ENCODE assay signal across 10 cellular contexts in genomic region chr12:102043928-102044327, GRCh38. TPM values are rescaled to one million over a fixed set of nuclear protein-coding genes. Genes with fewer than 3 reads are reported as not detected.
A peak's percentile ranks its signal among the peaks of the same experiment; 100 is the strongest.
DNase-seq lines count a peak whose midpoint lies in the region; ATAC-seq and TF ChIP-seq lines count a peak whose summit lies in the region.
"Had no signal": no experiment of that assay in that cellular context is flagged by ENCODE, and none has a peak within 500 bp of the region (broad histone marks: within the 10 kb centered on the region; RNA-seq: fewer than 3 reads in every experiment).

No MANE protein-coding gene starts in this region.

- H3K27me3 Mint-ChIP-seq in activated CD4-positive, alpha-beta memory T cell treated with anti-CD3 and anti-CD28 coated beads, Interleukin-2, amount 10 ng/mL, durations not matched to agents 7 days and 5 days, result no peaks in the 10 kb centered on the region
- H3K27me3 Mint-ChIP-seq in activated CD4-positive, alpha-beta memory T cell treated with anti-CD3 and anti-CD28 coated beads for 36 hours, result no peaks in the 10 kb centered on the region
- H3K27me3 Mint-ChIP-seq in naive thymus-derived CD4-positive, alpha-beta T cell, result no peaks in the 10 kb centered on the region

- no peak for DNase-seq in activated CD4-positive, alpha-beta memory T cell treated with anti-CD3 and anti-CD28 coated beads, Interleukin-2, amount 10 ng/mL, durations not matched to agents 7 days and 5 days
- DNase-seq in activated CD4-positive, alpha-beta memory T cell treated with anti-CD3 and anti-CD28 coated beads for 36 hours, result no peak
- DNase-seq in naive thymus-derived CD4-positive, alpha-beta T cell, result peak in 8 of 9 donors; percentile 26 to 62 (median 42)
- no peak for DNase-seq in posterior cingulate gyrus
- DNase-seq in head of caudate nucleus, result no peak
- no peak for DNase-seq in esophagus muscularis mucosa (ENCODE audit: extremely low spot score)
- DNase-seq: islet precursor cell had no signal

- no peak for TF ChIP-seq CTCF in esophagus muscularis mucosa (IDR thresholded peaks at IDR 0.05)

- TF ChIP-seq EP300 in esophagus muscularis mucosa (IDR thresholded peaks at IDR 0.05), result no peak

- no peaks in the 10 kb centered on the region for H3K27me3 ChIP-seq in naive thymus-derived CD4-positive, alpha-beta T cell (ENCODE audit: control insufficient read depth in 2 of 2, insufficient read depth in 2 of 2, low read length in 2 of 2)
- H3K27me3 ChIP-seq in esophagus muscularis mucosa, result no peaks in the 10 kb centered on the region

- TF ChIP-seq POLR2A in esophagus muscularis mucosa (IDR thresholded peaks at IDR 0.05; ENCODE audit: low read depth), result no peak

- ATAC-seq in GM21515 (IDR thresholded peaks at IDR 0.05; ENCODE audit: unreplicated experiment), result peak; percentile 93
- peak; percentile 66 for ATAC-seq in HG03159 (IDR thresholded peaks at IDR 0.05; ENCODE audit: unreplicated experiment)
- ATAC-seq in naive thymus-derived CD4-positive, alpha-beta T cell, result peak; percentile 83

- H3K4me1 ChIP-seq in naive thymus-derived CD4-positive, alpha-beta T cell (ENCODE audit: control insufficient read depth in 2 of 2, insufficient read depth in 2 of 2, low read length in 2 of 2), result peaks cover 0 to 12% of the 10 kb centered on the region in 2 donors
- H3K4me1 ChIP-seq in esophagus muscularis mucosa, result no peaks in the 10 kb centered on the region
- H3K4me1 ChIP-seq: parathyroid adenoma had no signal

- POLR2A ChIA-PET in activated CD4-positive, alpha-beta memory T cell treated with anti-CD3 and anti-CD28 coated beads, Interleukin-2, amount 10 ng/mL, durations not matched to agents 7 days and 5 days (lab: Charles Lee), result interaction anchor here (3.7 kb wide), 1 partner anchor 17 kb away, joined by 23 read pairs; the partner anchor contains the start of gene WASHC3
- POLR2A ChIA-PET in activated CD4-positive, alpha-beta memory T cell treated with anti-CD3 and anti-CD28 coated beads for 36 hours (lab: Charles Lee), result interaction anchor here (1.0 kb wide), 1 partner anchor 18 kb away, joined by 3 read pairs; the partner anchor contains the start of gene WASHC3
- POLR2A ChIA-PET in naive thymus-derived CD4-positive, alpha-beta T cell (lab: Charles Lee), result interaction anchor here (1.2 kb wide), 1 partner anchor 18 kb away, joined by 4 read pairs; the partner anchor contains the start of gene WASHC3

- no peak overlapping the region for H3K4me3 ChIP-seq in naive thymus-derived CD4-positive, alpha-beta T cell (ENCODE audit: low read length)
- H3K4me3 ChIP-seq in esophagus muscularis mucosa, result no peak overlapping the region

- WGBS in esophagus muscularis mucosa, result 83% methylated on average over 1 of the region's 1 CpG

- no peak overlapping the region for H3K4me3 Mint-ChIP-seq in activated CD4-positive, alpha-beta memory T cell treated with anti-CD3 and anti-CD28 coated beads, Interleukin-2, amount 10 ng/mL, durations not matched to agents 7 days and 5 days
- no peak overlapping the region for H3K4me3 Mint-ChIP-seq in activated CD4-positive, alpha-beta memory T cell treated with anti-CD3 and anti-CD28 coated beads for 36 hours
- H3K4me3 Mint-ChIP-seq in naive thymus-derived CD4-positive, alpha-beta T cell, result peak overlapping the region in 9 of 10 donors; percentile 22 to 79 (median 48)

- peaks cover 15% of the 10 kb centered on the region for H3K4me1 Mint-ChIP-seq in activated CD4-positive, alpha-beta memory T cell treated with anti-CD3 and anti-CD28 coated beads, Interleukin-2, amount 10 ng/mL, durations not matched to agents 7 days and 5 days
- peaks cover 12% of the 10 kb centered on the region for H3K4me1 Mint-ChIP-seq in activated CD4-positive, alpha-beta memory T cell treated with anti-CD3 and anti-CD28 coated beads for 36 hours (ENCODE audit: low read depth)
- peaks cover 3 to 20% (median 16%) of the 10 kb centered on the region in 7 donors for H3K4me1 Mint-ChIP-seq in naive thymus-derived CD4-positive, alpha-beta T cell

- no peaks in the 10 kb centered on the region for H3K9me3 Mint-ChIP-seq in activated CD4-positive, alpha-beta memory T cell treated with anti-CD3 and anti-CD28 coated beads, Interleukin-2, amount 10 ng/mL, durations not matched to agents 7 days and 5 days
- H3K9me3 Mint-ChIP-seq in activated CD4-positive, alpha-beta memory T cell treated with anti-CD3 and anti-CD28 coated beads for 36 hours, result no peaks in the 10 kb centered on the region
- H3K9me3 Mint-ChIP-seq in naive thymus-derived CD4-positive, alpha-beta T cell, result peaks cover 0 to 2% (median 0%) of the 10 kb centered on the region in 11 donors

- CTCF ChIA-PET in activated CD4-positive, alpha-beta memory T cell treated with anti-CD3 and anti-CD28 coated beads, Interleukin-2, amount 10 ng/mL, durations not matched to agents 7 days and 5 days (lab: Charles Lee), result no interaction called here
- CTCF ChIA-PET in activated CD4-positive, alpha-beta memory T cell treated with anti-CD3 and anti-CD28 coated beads for 36 hours (lab: Charles Lee), result interaction anchor here (0.5 to 0.6 kb wide), 2 partner anchors 11 to 746 kb away, joined by 3 read pairs; no protein-coding TSS in a partner anchor
- CTCF ChIA-PET in naive thymus-derived CD4-positive, alpha-beta T cell (lab: Charles Lee), result interaction anchor here (0.5 to 0.8 kb wide), 2 partner anchors 10 to 130 kb away, joined by 3 read pairs; no protein-coding TSS in a partner anchor

- H3K27ac Mint-ChIP-seq in activated CD4-positive, alpha-beta memory T cell treated with anti-CD3 and anti-CD28 coated beads, Interleukin-2, amount 10 ng/mL, durations not matched to agents 7 days and 5 days, result peak overlapping the region; percentile 26
- H3K27ac Mint-ChIP-seq in activated CD4-positive, alpha-beta memory T cell treated with anti-CD3 and anti-CD28 coated beads for 36 hours, result no peak overlapping the region
- H3K27ac Mint-ChIP-seq in naive thymus-derived CD4-positive, alpha-beta T cell, result peak overlapping the region; percentile 16 to 85 (median 50)

- H3K36me3 Mint-ChIP-seq in activated CD4-positive, alpha-beta memory T cell treated with anti-CD3 and anti-CD28 coated beads, Interleukin-2, amount 10 ng/mL, durations not matched to agents 7 days and 5 days (ENCODE audit: low read depth), result peaks cover 23% of the 10 kb centered on the region
- H3K36me3 Mint-ChIP-seq in activated CD4-positive, alpha-beta memory T cell treated with anti-CD3 and anti-CD28 coated beads for 36 hours, result peaks cover 10% of the 10 kb centered on the region
- peaks cover 0 to 19% (median 12%) of the 10 kb centered on the region in 5 donors for H3K36me3 Mint-ChIP-seq in naive thymus-derived CD4-positive, alpha-beta T cell

- no peaks in the 10 kb centered on the region for H3K9me3 ChIP-seq in naive thymus-derived CD4-positive, alpha-beta T cell (ENCODE audit: control insufficient read depth in 2 of 3, low read length in 3 of 3)
- no peaks in the 10 kb centered on the region for H3K9me3 ChIP-seq in esophagus muscularis mucosa

- H3K36me3 ChIP-seq in naive thymus-derived CD4-positive, alpha-beta T cell (ENCODE audit: control insufficient read depth in 2 of 3, insufficient read depth in 3 of 3, low read length in 3 of 3), result peaks cover 4 to 22% (median 6%) of the 10 kb centered on the region in 3 experiments
- H3K36me3 ChIP-seq in esophagus muscularis mucosa, result peaks cover 35 to 87% (median 56%) of the 10 kb centered on the region in 4 donors

- intact Hi-C loops in activated CD4-positive, alpha-beta memory T cell treated with anti-CD3 and anti-CD28 coated beads for 36 hours (cut with micrococcal nuclease), result loop anchor here (1.0 kb wide), 1 partner anchor 15 kb away; no protein-coding TSS in a partner anchor
- intact Hi-C loops in naive thymus-derived CD4-positive, alpha-beta T cell (cut with micrococcal nuclease), result loop anchor here (1.0 to 5.0 kb wide), 4 partner anchors 15 to 107 kb away; partner anchors contain the start of genes NUP37 (in 1 of the 2) and PARPBP (in 1 of the 2)
- intact Hi-C loops in posterior cingulate gyrus (cut with DNase I), result no loop called here
- intact Hi-C loops in head of caudate nucleus (cut with DNase I), result no loop called here
- intact Hi-C loops in esophagus muscularis mucosa (cut with DNase I), result no loop called here

- peak overlapping the region; percentile 42 for H3K27ac ChIP-seq in naive thymus-derived CD4-positive, alpha-beta T cell (ENCODE audit: low read depth, low read length)
- no peak overlapping the region for H3K27ac ChIP-seq in esophagus muscularis mucosa (replicated peaks in 1 of 4)
- H3K27ac ChIP-seq: parathyroid adenoma had no signal

RNA-seq across cellular contexts. Expression of gene WASHC3, which starts 17.9 kb away (rescaled TPM):
- 10 to 100 TPM; 53.4 to 54.7 TPM for total RNA-seq in activated CD4-positive, alpha-beta memory T cell treated with anti-CD3 and anti-CD28 coated beads, Interleukin-2, amount 10 ng/mL, durations not matched to agents 7 days and 5 days
- 10 to 100 TPM; 39.3 to 40.1 TPM for total RNA-seq in activated CD4-positive, alpha-beta memory T cell treated with anti-CD3 and anti-CD28 coated beads for 36 hours
- total RNA-seq in naive thymus-derived CD4-positive, alpha-beta T cell, result 10 to 100 TPM; 32.8 to 59.6 (median 49.6) TPM
- 10 to 100 TPM; 76.3 to 87.9 TPM for polyA plus RNA-seq in naive thymus-derived CD4-positive, alpha-beta T cell
- total RNA-seq in esophagus muscularis mucosa, result 100 to 1,000 TPM in 1 of 4 donors, 10 to 100 TPM in 3; 85.7 to 101 (median 86.8) TPM

Comparison
In these comparisons a context has a peak if more than half of its experiments do, and no peak if none do; other contexts are left out.
1. DNase-seq: peak in naive thymus-derived CD4-positive, alpha-beta T cell (8 of 9); none in activated CD4-positive, alpha-beta memory T cell treated with anti-CD3 and anti-CD28 coated beads, Interleukin-2, amount 10 ng/mL, durations not matched to agents 7 days and 5 days (single experiment), activated CD4-positive, alpha-beta memory T cell treated with anti-CD3 and anti-CD28 coated beads for 36 hours (single experiment), posterior cingulate gyrus (0 of 10), head of caudate nucleus (0 of 42) and esophagus muscularis mucosa (single experiment).
2. H3K4me3 Mint-ChIP-seq: peak in naive thymus-derived CD4-positive, alpha-beta T cell (9 of 10); none in activated CD4-positive, alpha-beta memory T cell treated with anti-CD3 and anti-CD28 coated beads, Interleukin-2, amount 10 ng/mL, durations not matched to agents 7 days and 5 days (single experiment) and activated CD4-positive, alpha-beta memory T cell treated with anti-CD3 and anti-CD28 coated beads for 36 hours (single experiment).
3. intact Hi-C loops: an anchor here in activated CD4-positive, alpha-beta memory T cell treated with anti-CD3 and anti-CD28 coated beads for 36 hours (1.0 kb wide) and naive thymus-derived CD4-positive, alpha-beta T cell (1.0 to 5.0 kb wide); none called in posterior cingulate gyrus, head of caudate nucleus and esophagus muscularis mucosa.
4. Peak in every context shown above with its lines, with median percentiles within 50 percentile points of each other: ATAC-seq.